ENCODE assay signal across 8 cellular contexts in genomic region chr1:222732216-222733159, GRCh38. TPM values are rescaled to one million over a fixed set of nuclear protein-coding genes. Genes with fewer than 3 reads are reported as not detected.
A peak's percentile ranks its signal among the peaks of the same experiment; 100 is the strongest.
DNase-seq lines count a peak whose midpoint lies in the region; ATAC-seq and TF ChIP-seq lines count a peak whose summit lies in the region.

No MANE protein-coding gene starts in this region.

- H3K9me2 ChIP-seq in SU-DHL-6 (replicated peaks; ENCODE audit: insufficient read depth, low read length) = no peaks in the 10 kb centered on the region

- H3F3A ChIP-seq in SU-DHL-6 (ENCODE audit: insufficient read depth) = peaks cover 30% of the 10 kb centered on the region

- H3K36me3 ChIP-seq in CD8-positive, alpha-beta T cell (ENCODE audit: insufficient read depth, low read length) = peaks cover 44% of the 10 kb centered on the region
- H3K36me3 ChIP-seq in SU-DHL-6 (ENCODE audit: low read length) (peaks cover 61% of the 10 kb centered on the region), MG63 (peaks cover 78% of the 10 kb centered on the region)

- H3K4me3 Mint-ChIP-seq in CD8-positive, alpha-beta T cell = no peak overlapping the region
- H3K4me3 Mint-ChIP-seq in type B pancreatic cell = no peak overlapping the region

- no peaks in the 10 kb centered on the region for H3K27me3 Mint-ChIP-seq in CD8-positive, alpha-beta T cell (ENCODE audit: low read depth)
- no peaks in the 10 kb centered on the region for H3K27me3 Mint-ChIP-seq in type B pancreatic cell

- no peak overlapping the region for H3K27ac ChIP-seq in CD8-positive, alpha-beta T cell (ENCODE audit: low read depth, low read length)
- H3K27ac ChIP-seq in SU-DHL-6 (ENCODE audit: low read depth, low read length) = peak overlapping the region; percentile 90

- no peaks in the 10 kb centered on the region for H3K9me3 Mint-ChIP-seq in CD8-positive, alpha-beta T cell
- no peaks in the 10 kb centered on the region for H3K9me3 Mint-ChIP-seq in type B pancreatic cell

- peak overlapping the region; percentile 13 for H3K27ac Mint-ChIP-seq in CD8-positive, alpha-beta T cell
- no peak overlapping the region for H3K27ac Mint-ChIP-seq in type B pancreatic cell

- peak overlapping the region; percentile 63 for H3K4me2 ChIP-seq in SU-DHL-6 (ENCODE audit: low read depth, low read length, poor library complexity, severe bottlenecking)

- H3K79me2 ChIP-seq in SU-DHL-6 (ENCODE audit: insufficient read depth, low read length) = no peaks in the 10 kb centered on the region

- no peak overlapping the region for H3K4me3 ChIP-seq in CD8-positive, alpha-beta T cell (ENCODE audit: low read depth, low read length)
- H3K4me3 ChIP-seq in SU-DHL-6 (ENCODE audit: insufficient read depth, low read length, poor library complexity, severe bottlenecking) (no peak overlapping the region), MG63 (no peak overlapping the region)

- H4K20me1 ChIP-seq in SU-DHL-6 (ENCODE audit: low read depth, low read length) = peaks cover 16% of the 10 kb centered on the region; the same call in 1 of the 2 replicates

- DNase-seq in CD8-positive, alpha-beta T cell = no peak
- DNase-seq in NCI-H2227 treated with DMSO at 0.1 percent for 48 hours (lab: John Stamatoyannopoulos, UW) = no peak
- DNase-seq in type B pancreatic cell (ENCODE audit: extremely low spot score, unreplicated experiment) = no peak
- DNase-seq in GM03348 (ENCODE audit: low spot score) = no peak
- no peak for DNase-seq in MG63

- H3K36me3 Mint-ChIP-seq in CD8-positive, alpha-beta T cell = peaks cover 69% of the 10 kb centered on the region
- peaks cover 27% of the 10 kb centered on the region for H3K36me3 Mint-ChIP-seq in type B pancreatic cell

- no peaks in the 10 kb centered on the region for H3K4me1 ChIP-seq in CD8-positive, alpha-beta T cell (ENCODE audit: insufficient read depth, low read length)

- ATAC-seq in CD8-positive, alpha-beta T cell = no peak
- ATAC-seq in GM19372 (IDR thresholded peaks at IDR 0.05; ENCODE audit: low read depth, unreplicated experiment) = peak; percentile 98
- ATAC-seq in HG03060 (IDR thresholded peaks at IDR 0.05; ENCODE audit: low read depth, unreplicated experiment) = peak; percentile 98

- no peaks in the 10 kb centered on the region for H3K27me3 ChIP-seq in CD8-positive, alpha-beta T cell (ENCODE audit: insufficient read depth, low read length)
- H3K27me3 ChIP-seq in SU-DHL-6 (ENCODE audit: low read length) (no peaks in the 10 kb centered on the region), MG63 (no peaks in the 10 kb centered on the region)

- TF ChIP-seq CTCF in CD8-positive, alpha-beta T cell (IDR thresholded peaks at IDR 0.05) = no peak
- TF ChIP-seq CTCF in SU-DHL-6 (IDR thresholded peaks at IDR 0.05; ENCODE audit: insufficient read depth, low read length, poor library complexity, severe bottlenecking) (no peak), type B pancreatic cell (conservative IDR thresholded peaks at IDR 0.05) (no peak)

- no peak overlapping the region for H3K9ac ChIP-seq in SU-DHL-6 (ENCODE audit: low read length)

- H2AFZ ChIP-seq in SU-DHL-6 (ENCODE audit: low read depth, low read length, severe bottlenecking) = no peak overlapping the region

- no peaks in the 10 kb centered on the region for H3K9me3 ChIP-seq in CD8-positive, alpha-beta T cell (ENCODE audit: low read length)
- H3K9me3 ChIP-seq in SU-DHL-6 (ENCODE audit: insufficient read depth, low read length) = no peaks in the 10 kb centered on the region
- H3K9me3 ChIP-seq in MG63 = no peaks in the 10 kb centered on the region

- H3K4me1 Mint-ChIP-seq in CD8-positive, alpha-beta T cell (ENCODE audit: low read depth) = peaks cover 2% of the 10 kb centered on the region
- H3K4me1 Mint-ChIP-seq in type B pancreatic cell (ENCODE audit: unreplicated experiment) = no peaks in the 10 kb centered on the region

- intact Hi-C loops in CD8-positive, alpha-beta T cell (cut with DNase I, micrococcal nuclease) = no loop called here

- POLR2A ChIA-PET in CD8-positive, alpha-beta T cell (lab: Charles Lee) = no interaction called here

- CTCF ChIA-PET in CD8-positive, alpha-beta T cell (lab: Charles Lee) = no interaction called here

RNA-seq across cellular contexts. Expression of gene FAM177B, which starts 4.5 kb away (rescaled TPM):
- not detected for total RNA-seq in CD8-positive, alpha-beta T cell
- 0.34 and 0.36 TPM in 2 replicates for total RNA-seq in type B pancreatic cell (ENCODE audit: low replicate concordance)
- total RNA-seq in MG63 (2014; rRNA removed; shearing (Covaris generic); ENCODE audit: low replicate concordance) = not detected in 2 replicates

RNA-seq across cellular contexts. Expression of gene BROX, which starts 20.1 kb away (rescaled TPM):
- total RNA-seq in CD8-positive, alpha-beta T cell = 10 to 100 TPM; 33.9 to 39.6 TPM
- 32.5 and 41.4 TPM in 2 replicates for total RNA-seq in type B pancreatic cell (ENCODE audit: low replicate concordance)
- 56.0 and 102 TPM in 2 replicates for total RNA-seq in MG63 (2014; rRNA removed; shearing (Covaris generic); ENCODE audit: low replicate concordance)

RNA-seq across cellular contexts. Expression of gene AIDA, which starts 20.2 kb away (rescaled TPM):
- total RNA-seq in CD8-positive, alpha-beta T cell = 10 to 100 TPM; 22.0 to 22.7 TPM
- total RNA-seq in type B pancreatic cell (ENCODE audit: low replicate concordance) = 40.2 and 54.0 TPM in 2 replicates
- 33.9 and 63.8 TPM in 2 replicates for total RNA-seq in MG63 (2014; rRNA removed; shearing (Covaris generic); ENCODE audit: low replicate concordance)
